26 cellular contexts compared by ENCODE assay signal in genomic region chr2:74221604-74222299, GRCh38. TPM values are rescaled to one million over a fixed set of nuclear protein-coding genes. Genes with fewer than 3 reads are reported as not detected.
DNase-seq lines count a peak whose midpoint lies in the region; ATAC-seq and TF ChIP-seq lines count a peak whose summit lies in the region.
"Had no signal": no experiment of that assay in that cellular context is flagged by ENCODE, and none has a peak within 500 bp of the region (broad histone marks: within the 10 kb centered on the region; RNA-seq: fewer than 3 reads in every experiment).

No MANE protein-coding gene starts in this region.

- TF ChIP-seq CTCF in RWPE2 (IDR thresholded peaks at IDR 0.05; ENCODE audit: poor library complexity, severe bottlenecking), result no peak
- TF ChIP-seq CTCF in osteocyte (IDR thresholded peaks at IDR 0.05), result no peak

- in situ Hi-C loops in HAP-1 (cut with MboI; ENCODE audit: low sequenced_read_pairs), result no loop called here

- H3K4me3 ChIP-seq in RWPE2 (ENCODE audit: severe bottlenecking), result no peak overlapping the region
- no peak overlapping the region for H3K4me3 ChIP-seq in HAP-1
- H3K4me3 ChIP-seq: left ventricle myocardium inferior, prostate gland, sigmoid colon, suprapubic skin had no signal

- no peaks in the 10 kb centered on the region for H3K9me3 Mint-ChIP-seq in activated naive CD8-positive, alpha-beta T cell treated with anti-CD3 and anti-CD28 coated beads, Interleukin-2, amount 50 U/mL, for 24 hours
- no peaks in the 10 kb centered on the region for H3K9me3 Mint-ChIP-seq in activated naive CD8-positive, alpha-beta T cell treated with anti-CD3 and anti-CD28 coated beads for 36 hours
- H3K9me3 Mint-ChIP-seq in osteocyte (ENCODE audit: unreplicated experiment), result no peaks in the 10 kb centered on the region
- H3K9me3 Mint-ChIP-seq: CD4-positive, alpha-beta T cell; stimulated activated memory B cell treated with anti-CD40 and anti-IgM and Interleukin-4, amounts not matched to agents 10 μg/mL and 1 μg/mL and 100 μg/mL, for 72 hours had no signal

- peak; percentile 13 for ATAC-seq in activated naive CD8-positive, alpha-beta T cell treated with anti-CD3 and anti-CD28 coated beads, Interleukin-2, amount 50 U/mL, for 24 hours
- ATAC-seq in RWPE2 (ENCODE audit: low read depth), result peak; percentile 15; the same call in 2 of the 3 replicates
- ATAC-seq: stimulated activated memory B cell treated with anti-CD40 and anti-IgM and Interleukin-4, amounts not matched to agents 10 μg/mL and 1 μg/mL and 100 μg/mL, for 72 hours had no signal

- H3K9me3 ChIP-seq in RWPE2 (ENCODE audit: severe bottlenecking) (no peaks in the 10 kb centered on the region), HAP-1 (no peaks in the 10 kb centered on the region)
- H3K9me3 ChIP-seq: left ventricle myocardium inferior, prostate gland, sigmoid colon, suprapubic skin had no signal

- H3K4me1 Mint-ChIP-seq in activated naive CD8-positive, alpha-beta T cell treated with anti-CD3 and anti-CD28 coated beads, Interleukin-2, amount 50 U/mL, for 24 hours, result no peaks in the 10 kb centered on the region
- H3K4me1 Mint-ChIP-seq in activated naive CD8-positive, alpha-beta T cell treated with anti-CD3 and anti-CD28 coated beads for 36 hours, result no peaks in the 10 kb centered on the region
- peaks cover 7% of the 10 kb centered on the region for H3K4me1 Mint-ChIP-seq in osteocyte (ENCODE audit: unreplicated experiment)

- peaks cover 35% of the 10 kb centered on the region for H3K36me3 Mint-ChIP-seq in activated naive CD8-positive, alpha-beta T cell treated with anti-CD3 and anti-CD28 coated beads, Interleukin-2, amount 50 U/mL, for 24 hours (ENCODE audit: low read depth)
- peaks cover 31% of the 10 kb centered on the region for H3K36me3 Mint-ChIP-seq in activated naive CD8-positive, alpha-beta T cell treated with anti-CD3 and anti-CD28 coated beads for 36 hours
- peaks cover 28% of the 10 kb centered on the region for H3K36me3 Mint-ChIP-seq in osteocyte (ENCODE audit: unreplicated experiment)

- H3K27me3 Mint-ChIP-seq in activated naive CD8-positive, alpha-beta T cell treated with anti-CD3 and anti-CD28 coated beads, Interleukin-2, amount 50 U/mL, for 24 hours, result no peaks in the 10 kb centered on the region
- no peaks in the 10 kb centered on the region for H3K27me3 Mint-ChIP-seq in activated naive CD8-positive, alpha-beta T cell treated with anti-CD3 and anti-CD28 coated beads for 36 hours
- H3K27me3 Mint-ChIP-seq in osteocyte (ENCODE audit: unreplicated experiment), result no peaks in the 10 kb centered on the region
- H3K27me3 Mint-ChIP-seq: CD4-positive, alpha-beta T cell; stimulated activated memory B cell treated with anti-CD40 and anti-IgM and Interleukin-4, amounts not matched to agents 10 μg/mL and 1 μg/mL and 100 μg/mL, for 72 hours had no signal

- H3K4me3 Mint-ChIP-seq in activated naive CD8-positive, alpha-beta T cell treated with anti-CD3 and anti-CD28 coated beads, Interleukin-2, amount 50 U/mL, for 24 hours, result no peak overlapping the region
- H3K4me3 Mint-ChIP-seq in activated naive CD8-positive, alpha-beta T cell treated with anti-CD3 and anti-CD28 coated beads for 36 hours, result no peak overlapping the region
- H3K4me3 Mint-ChIP-seq in osteocyte (ENCODE audit: unreplicated experiment), result no peak overlapping the region
- H3K4me3 Mint-ChIP-seq: CD4-positive, alpha-beta T cell; stimulated activated memory B cell treated with anti-CD40 and anti-IgM and Interleukin-4, amounts not matched to agents 10 μg/mL and 1 μg/mL and 100 μg/mL, for 72 hours had no signal

- H3K27me3 ChIP-seq in RWPE2 (ENCODE audit: insufficient read depth, poor library complexity, severe bottlenecking) (no peaks in the 10 kb centered on the region), HAP-1 (ENCODE audit: low read depth) (no peaks in the 10 kb centered on the region)
- H3K27me3 ChIP-seq: sigmoid colon, suprapubic skin had no signal

- no peak overlapping the region for H3K27ac ChIP-seq in RWPE2 (ENCODE audit: poor library complexity, severe bottlenecking)
- H3K27ac ChIP-seq: epithelial cell of prostate, KMS-11, left ventricle myocardium inferior, prostate gland, sigmoid colon, suprapubic skin, WERI-Rb-1 had no signal

- no peak overlapping the region for H3K27ac Mint-ChIP-seq in activated naive CD8-positive, alpha-beta T cell treated with anti-CD3 and anti-CD28 coated beads, Interleukin-2, amount 50 U/mL, for 24 hours
- H3K27ac Mint-ChIP-seq in activated naive CD8-positive, alpha-beta T cell treated with anti-CD3 and anti-CD28 coated beads for 36 hours, result no peak overlapping the region
- no peak overlapping the region for H3K27ac Mint-ChIP-seq in osteocyte (ENCODE audit: unreplicated experiment)
- H3K27ac Mint-ChIP-seq: CD4-positive, alpha-beta T cell; stimulated activated memory B cell treated with anti-CD40 and anti-IgM and Interleukin-4, amounts not matched to agents 10 μg/mL and 1 μg/mL and 100 μg/mL, for 72 hours had no signal

- H3K36me3 ChIP-seq in RWPE2 (ENCODE audit: low read depth), result peaks cover 31% of the 10 kb centered on the region
- peaks cover 29% of the 10 kb centered on the region for H3K36me3 ChIP-seq in HAP-1 (replicated peaks)
- H3K36me3 ChIP-seq: prostate gland, sigmoid colon had no signal

- DNase-seq in DMS 273 (lab: John Stamatoyannopoulos, UW; ENCODE audit: unreplicated experiment) (peak; percentile 41), DMS 273 treated with DMSO at 0.1 percent for 48 hours (lab: John Stamatoyannopoulos, UW) (no peak), RWPE2 (ENCODE audit: low spot score) (no peak), osteocyte (ENCODE audit: extremely low spot score, unreplicated experiment) (peak; percentile 53), NAMALWA (ENCODE audit: low spot score) (no peak), HAP-1 (ENCODE audit: low spot score in 2 of 2) (no peak)
- DNase-seq in activated naive CD8-positive, alpha-beta T cell treated with anti-CD3 and anti-CD28 coated beads, Interleukin-2, amount 50 U/mL, for 24 hours, result no peak
- no peak for DNase-seq in activated naive CD8-positive, alpha-beta T cell treated with anti-CD3 and anti-CD28 coated beads for 36 hours
- DNase-seq: 8988T; activated CD4-positive, alpha-beta T cell treated with anti-CD3 and anti-CD28 coated beads, Interleukin-2, amount 50 U/mL, for 1 hour; activated gamma-delta T cell; amygdala; CD4-positive, alpha-beta T cell; left ventricle myocardium inferior; NCI-H1417 treated with DMSO at 0.1 percent for 48 hours; NCI-H2081; NCI-H2227 treated with DMSO at 0.1 percent for 48 hours; NCI-H526 treated with DMSO at 0.1 percent for 48 hours; sigmoid colon; stimulated activated CD4-positive, alpha-beta T cell treated with anti-CD3 and anti-CD28 coated beads, Interleukin-4, amount 100 ng/mL, for 4 hours; WERI-Rb-1 had no signal

- peaks cover 12% of the 10 kb centered on the region for H3K4me1 ChIP-seq in RWPE2 (ENCODE audit: insufficient read depth, poor library complexity, severe bottlenecking)
- no peaks in the 10 kb centered on the region for H3K4me1 ChIP-seq in HAP-1
- H3K4me1 ChIP-seq: prostate gland, sigmoid colon had no signal

RNA-seq across cellular contexts. Expression of gene MTHFD2, which starts 23.3 kb away (rescaled TPM):
- total RNA-seq in activated naive CD8-positive, alpha-beta T cell treated with anti-CD3 and anti-CD28 coated beads for 36 hours, result 100 to 1,000 TPM; 375 to 398 TPM
- 223 and 242 TPM in 2 replicates for total RNA-seq in osteocyte

RNA-seq across cellular contexts. Expression of gene MOB1A, which starts 43.1 kb away (rescaled TPM):
- 100 to 1,000 TPM; 156 to 161 TPM for total RNA-seq in activated naive CD8-positive, alpha-beta T cell treated with anti-CD3 and anti-CD28 coated beads for 36 hours
- 96.1 and 96.3 TPM in 2 replicates for total RNA-seq in osteocyte

Comparison
In these comparisons a context has a peak if more than half of its experiments do, and no peak if none do; other contexts are left out.
1. DNase-seq: peak in DMS 273 (single experiment) and osteocyte (single experiment); none in DMS 273 treated with DMSO at 0.1 percent for 48 hours (single experiment), activated naive CD8-positive, alpha-beta T cell treated with anti-CD3 and anti-CD28 coated beads, Interleukin-2, amount 50 U/mL, for 24 hours (single experiment), activated naive CD8-positive, alpha-beta T cell treated with anti-CD3 and anti-CD28 coated beads for 36 hours (single experiment), RWPE2 (single experiment), NAMALWA (single experiment) and HAP-1 (0 of 2).